8 cellular contexts compared by ENCODE assay signal in genomic region chr5:149680810-149681221, GRCh38.
A peak's percentile ranks its signal among the peaks of the same experiment; 100 is the strongest.
DNase-seq lines count a peak whose midpoint lies in the region; ATAC-seq and FAIRE-seq lines count a peak whose summit lies in the region.

No MANE protein-coding gene starts in this region.

- peak; percentile 97 for FAIRE-seq in GM18507 (lab: Jason Lieb, UNC)

- DNase-seq in GM18507 (ENCODE audit: extremely low spot score, insufficient read length, low read depth) (peak; percentile 59), NAMALWA (ENCODE audit: low spot score) (peak; percentile 69), midbrain (lab: John Stamatoyannopoulos, UW) (peak; percentile 27), NCI-H2029 (lab: John Stamatoyannopoulos, UW) (no peak), NCI-H510A treated with DMSO at 0.1 percent for 48 hours (lab: John Stamatoyannopoulos, UW) (no peak)
- no peak for DNase-seq in stimulated activated CD4-positive, alpha-beta T cell treated with anti-CD3 and anti-CD28 coated beads, Interleukin-2, amount 100 ng/mL, for 24 hours
- no peak for DNase-seq in activated CD4-positive, alpha-beta T cell treated with anti-CD3 and anti-CD28 coated beads, Interleukin-2, amount 50 U/mL, for 48 hours

- peak; percentile 98 for ATAC-seq in HG02610 (IDR thresholded peaks at IDR 0.05; ENCODE audit: unreplicated experiment)

Comparison
In these comparisons a context has a peak if more than half of its experiments do, and no peak if none do; other contexts are left out.
1. DNase-seq: peak in GM18507 (single experiment), NAMALWA (single experiment) and midbrain (single experiment); none in stimulated activated CD4-positive, alpha-beta T cell treated with anti-CD3 and anti-CD28 coated beads, Interleukin-2, amount 100 ng/mL, for 24 hours (0 of 2), NCI-H2029 (single experiment), NCI-H510A treated with DMSO at 0.1 percent for 48 hours (single experiment) and activated CD4-positive, alpha-beta T cell treated with anti-CD3 and anti-CD28 coated beads, Interleukin-2, amount 50 U/mL, for 48 hours (0 of 2).